In genomic region chr14:64501326-64502171, GRCh38 we compare ENCODE assay signal across 8 cellular contexts. TPM values are rescaled to one million over a fixed set of nuclear protein-coding genes. Genes with fewer than 3 reads are reported as not detected.
DNase-seq lines count a peak whose midpoint lies in the region; ATAC-seq and TF ChIP-seq lines count a peak whose summit lies in the region.

No MANE protein-coding gene starts in this region.

- ATAC-seq in heart right ventricle (peak in 3 of 8 donors; percentile 8 to 28 (median 25)), HG02610 (IDR thresholded peaks at IDR 0.05; ENCODE audit: unreplicated experiment) (no peak)

- TF ChIP-seq CTCF in heart right ventricle (IDR thresholded peaks at IDR 0.05) (peak in 2 of 9 donors; percentile 7 to 33), sigmoid colon (IDR thresholded peaks at IDR 0.05) (no peak)

- H3K27me3 ChIP-seq in heart right ventricle (no peaks in the 10 kb centered on the region), sigmoid colon (no peaks in the 10 kb centered on the region)

- peak in 1 of 4 donors; percentile 66 for TF ChIP-seq EP300 in sigmoid colon (IDR thresholded peaks at IDR 0.05)

- H3K9me3 Mint-ChIP-seq in activated T-helper 1 cell treated with anti-CD3 and anti-CD28 coated beads, Interleukin-12 subunit alpha, Interleukin-12 subunit beta, Interleukin-2, Interleukin-4 antibody, amounts not matched to agents 30 ng/mL and 10 ng/mL and 1 ng/mL, durations not matched to agents 14 hours and 24 hours and 36 hours = no peaks in the 10 kb centered on the region

- H3K36me3 ChIP-seq in heart right ventricle (peaks cover 0 to 11% (median 0%) of the 10 kb centered on the region in 9 donors), sigmoid colon (peaks cover 0 to 5% (median 0%) of the 10 kb centered on the region in 4 donors)

- H3K4me3 ChIP-seq in heart right ventricle (peak overlapping the region in 9 of 10 donors; percentile 8 to 97 (median 78)), sigmoid colon (peak overlapping the region in 3 of 4 donors; percentile 25 to 88 (median 71))

- H3K4me1 Mint-ChIP-seq in activated T-helper 1 cell treated with anti-CD3 and anti-CD28 coated beads, Interleukin-12 subunit alpha, Interleukin-12 subunit beta, Interleukin-2, Interleukin-4 antibody, amounts not matched to agents 30 ng/mL and 10 ng/mL and 1 ng/mL, durations not matched to agents 14 hours and 24 hours and 36 hours (ENCODE audit: low read depth) = peaks cover 59% of the 10 kb centered on the region

- peak overlapping the region; percentile 96 for H3K27ac Mint-ChIP-seq in activated T-helper 1 cell treated with anti-CD3 and anti-CD28 coated beads, Interleukin-12 subunit alpha, Interleukin-12 subunit beta, Interleukin-2, Interleukin-4 antibody, amounts not matched to agents 30 ng/mL and 10 ng/mL and 1 ng/mL, durations not matched to agents 14 hours and 24 hours and 36 hours

- in situ Hi-C loops in KBM-7 (cut with MboI; ENCODE audit: low pct_unique_long_range_greater_than_20kb, low sequenced_read_pairs) = no loop called here

- H3K4me1 ChIP-seq in heart right ventricle (peaks cover 5 to 74% (median 45%) of the 10 kb centered on the region in 9 donors), sigmoid colon (peaks cover 0 to 44% (median 38%) of the 10 kb centered on the region in 4 donors)

- DNase-seq in DMS79 treated with DMSO at 0.1 percent for 48 hours (lab: John Stamatoyannopoulos, UW) (peak; percentile 76), KBM-7 (peak; percentile 36), heart right ventricle (peak; percentile 38 to 60), sigmoid colon (peak; percentile 92), globus pallidus (ENCODE audit: low spot score) (no peak), NCI-H2171 (lab: John Stamatoyannopoulos, UW) (no peak)
- DNase-seq in activated T-helper 1 cell treated with anti-CD3 and anti-CD28 coated beads, Interleukin-12 subunit alpha, Interleukin-12 subunit beta, Interleukin-2, Interleukin-4 antibody, amounts not matched to agents 30 ng/mL and 10 ng/mL and 1 ng/mL, durations not matched to agents 14 hours and 24 hours and 36 hours (ENCODE audit: low spot score) = no peak

- peaks cover 38% of the 10 kb centered on the region for H3K36me3 Mint-ChIP-seq in activated T-helper 1 cell treated with anti-CD3 and anti-CD28 coated beads, Interleukin-12 subunit alpha, Interleukin-12 subunit beta, Interleukin-2, Interleukin-4 antibody, amounts not matched to agents 30 ng/mL and 10 ng/mL and 1 ng/mL, durations not matched to agents 14 hours and 24 hours and 36 hours (ENCODE audit: low read depth)

- H3K27me3 Mint-ChIP-seq in activated T-helper 1 cell treated with anti-CD3 and anti-CD28 coated beads, Interleukin-12 subunit alpha, Interleukin-12 subunit beta, Interleukin-2, Interleukin-4 antibody, amounts not matched to agents 30 ng/mL and 10 ng/mL and 1 ng/mL, durations not matched to agents 14 hours and 24 hours and 36 hours (ENCODE audit: insufficient read depth) = peaks cover 2% of the 10 kb centered on the region

- H3K9me3 ChIP-seq in heart right ventricle (no peaks in the 10 kb centered on the region), sigmoid colon (no peaks in the 10 kb centered on the region)

- H3K4me3 Mint-ChIP-seq in activated T-helper 1 cell treated with anti-CD3 and anti-CD28 coated beads, Interleukin-12 subunit alpha, Interleukin-12 subunit beta, Interleukin-2, Interleukin-4 antibody, amounts not matched to agents 30 ng/mL and 10 ng/mL and 1 ng/mL, durations not matched to agents 14 hours and 24 hours and 36 hours = peak overlapping the region; percentile 96

- intact Hi-C loops in activated T-helper 1 cell treated with anti-CD3 and anti-CD28 coated beads, Interleukin-12 subunit alpha, Interleukin-12 subunit beta, Interleukin-2, Interleukin-4 antibody, amounts not matched to agents 30 ng/mL and 10 ng/mL and 1 ng/mL, durations not matched to agents 14 hours and 24 hours and 36 hours (cut with micrococcal nuclease) = loop anchor here (2.0 to 10.0 kb wide), 7 partner anchors 23 to 1027 kb away; partner anchors contain the start of genes MAX and PPP2R5E
- intact Hi-C loops in heart right ventricle (cut with DNase I) = loop anchor here in 1 of 10 donors (10.0 kb wide), 1 partner anchor 157 kb away; no protein-coding TSS in a partner anchor
- intact Hi-C loops in sigmoid colon (cut with DNase I) = loop anchor here (2.0 to 5.0 kb wide), 3 partner anchors 35 to 206 kb away; partner anchors contain the start of gene MTHFD1

- TF ChIP-seq POLR2A in sigmoid colon (IDR thresholded peaks at IDR 0.05) = peak in 1 of 2 donors; percentile 39

- H3K27ac ChIP-seq in heart right ventricle (peak overlapping the region; percentile 47 to 100 (median 99)), sigmoid colon (peak overlapping the region; percentile 99 to 100 (median 99))

- WGBS in heart right ventricle, 2 donors = 40 to 44% methylated on average over 8 of the region's 8 CpGs
- 16 to 25% methylated on average over 8 of the region's 8 CpGs for WGBS in sigmoid colon, 2 donors

RNA-seq across cellular contexts. Expression of gene ZBTB25, which starts 2.1 kb away (rescaled TPM):
- total RNA-seq in activated T-helper 1 cell treated with anti-CD3 and anti-CD28 coated beads, Interleukin-12 subunit alpha, Interleukin-12 subunit beta, Interleukin-2, Interleukin-4 antibody, amounts not matched to agents 30 ng/mL and 10 ng/mL and 1 ng/mL, durations not matched to agents 14 hours and 24 hours and 36 hours = 18.6 and 19.6 TPM in 2 replicates
- total RNA-seq in heart right ventricle = 10 to 100 TPM; 17.4 to 24.7 (median 21.2) TPM
- 10 to 100 TPM in 1 of 2 donors, 1 to 10 TPM in 1; 3.0 to 13.5 TPM for polyA plus RNA-seq in heart right ventricle
- 10 to 100 TPM in 3 of 4 donors, 1 to 10 TPM in 1; 9.6 to 24.6 (median 11.8) TPM for total RNA-seq in sigmoid colon
- polyA plus RNA-seq in sigmoid colon = 1 to 10 TPM in 2 of 3 donors, under 1 TPM in 1; 0.69 to 5.0 (median 1.8) TPM

RNA-seq across cellular contexts. Expression of gene ZBTB1, which starts 3.0 kb away (rescaled TPM):
- total RNA-seq in activated T-helper 1 cell treated with anti-CD3 and anti-CD28 coated beads, Interleukin-12 subunit alpha, Interleukin-12 subunit beta, Interleukin-2, Interleukin-4 antibody, amounts not matched to agents 30 ng/mL and 10 ng/mL and 1 ng/mL, durations not matched to agents 14 hours and 24 hours and 36 hours = 41.2 and 46.8 TPM in 2 replicates
- total RNA-seq in heart right ventricle (10 to 100 TPM; 17.4 to 26.4 (median 20.6) TPM), sigmoid colon (10 to 100 TPM; 37.2 to 52.9 (median 45.3) TPM)
- polyA plus RNA-seq in heart right ventricle (10 to 100 TPM in 1 of 2 donors, 1 to 10 TPM in 1; 5.6 to 26.0 TPM), sigmoid colon (10 to 100 TPM in 1 of 3 donors, 1 to 10 TPM in 2; 6.0 to 17.4 (median 9.6) TPM)

RNA-seq across cellular contexts. Expression of gene AKAP5, which starts 36.2 kb away (rescaled TPM):
- total RNA-seq in activated T-helper 1 cell treated with anti-CD3 and anti-CD28 coated beads, Interleukin-12 subunit alpha, Interleukin-12 subunit beta, Interleukin-2, Interleukin-4 antibody, amounts not matched to agents 30 ng/mL and 10 ng/mL and 1 ng/mL, durations not matched to agents 14 hours and 24 hours and 36 hours = 1.1 and 1.5 TPM in 2 replicates
- total RNA-seq in heart right ventricle (under 1 TPM; 0.12 to 0.51 (median 0.20) TPM), sigmoid colon (1 to 10 TPM in 1 of 4 donors, under 1 TPM in 3; 0.33 to 1.7 (median 0.76) TPM)
- polyA plus RNA-seq in heart right ventricle (under 1 TPM; 0.07 to 0.09 TPM), sigmoid colon (1 to 10 TPM; 2.0 to 7.2 (median 4.4) TPM)

RNA-seq across cellular contexts. Expression of gene HSPA2, which starts 39.0 kb away (rescaled TPM):
- 11.2 and 11.6 TPM in 2 replicates for total RNA-seq in activated T-helper 1 cell treated with anti-CD3 and anti-CD28 coated beads, Interleukin-12 subunit alpha, Interleukin-12 subunit beta, Interleukin-2, Interleukin-4 antibody, amounts not matched to agents 30 ng/mL and 10 ng/mL and 1 ng/mL, durations not matched to agents 14 hours and 24 hours and 36 hours
- 10 to 100 TPM in 9 of 10 donors, 1 to 10 TPM in 1; 9.4 to 77.6 (median 34.8) TPM for total RNA-seq in heart right ventricle
- polyA plus RNA-seq in heart right ventricle = 10 to 100 TPM in 1 of 2 donors, 1 to 10 TPM in 1; 2.6 to 10.3 TPM
- total RNA-seq in sigmoid colon = 100 to 1,000 TPM in 2 of 4 donors, 10 to 100 TPM in 2; 80.3 to 172 (median 102) TPM
- 10 to 100 TPM; 28.7 to 37.2 (median 34.3) TPM for polyA plus RNA-seq in sigmoid colon

RNA-seq across cellular contexts. Expression of gene PPP1R36, which starts 48.2 kb away (rescaled TPM):
- not detected in 2 replicates for total RNA-seq in activated T-helper 1 cell treated with anti-CD3 and anti-CD28 coated beads, Interleukin-12 subunit alpha, Interleukin-12 subunit beta, Interleukin-2, Interleukin-4 antibody, amounts not matched to agents 30 ng/mL and 10 ng/mL and 1 ng/mL, durations not matched to agents 14 hours and 24 hours and 36 hours
- total RNA-seq in heart right ventricle (under 1 TPM in 8 of 10 donors, not detected in 2; 0.20 to 0.85 (median 0.49) TPM), sigmoid colon (1 to 10 TPM in 2 of 4 donors, not detected in 2; 1.1 to 2.2 TPM)
- polyA plus RNA-seq in heart right ventricle (under 1 TPM; 0.07 to 0.59 TPM), sigmoid colon (1 to 10 TPM; 2.3 to 8.6 (median 8.4) TPM)

Comparison
In these comparisons a context has a peak if more than half of its experiments do, and no peak if none do; other contexts are left out.
1. DNase-seq: peak in DMS79 treated with DMSO at 0.1 percent for 48 hours (single experiment), KBM-7 (single experiment), heart right ventricle (2 of 2) and sigmoid colon (single experiment); none in activated T-helper 1 cell treated with anti-CD3 and anti-CD28 coated beads, Interleukin-12 subunit alpha, Interleukin-12 subunit beta, Interleukin-2, Interleukin-4 antibody, amounts not matched to agents 30 ng/mL and 10 ng/mL and 1 ng/mL, durations not matched to agents 14 hours and 24 hours and 36 hours (single experiment), globus pallidus (single experiment) and NCI-H2171 (single experiment).